ENCODE assay signal across 1 cellular context in genomic region chr6:21586760-21587181, GRCh38.
TF ChIP-seq lines count a peak whose summit lies in the region.

No MANE protein-coding gene starts in this region.

TF ChIP-seq in A549, 52 proteins besides CTCF, POLR2A, EP300 and RAD21 (continued from another document):
- TF ChIP-seq USF2 (IDR thresholded peaks at IDR 0.05) (no peak), REST (IDR thresholded peaks at IDR 0.05) (no peak)
TF ChIP-seq in A549: peak in this region for 0.
